In genomic region chr14:66383771-66384170, GRCh38 we compare ENCODE assay signal across 23 cellular contexts.
"Had no signal": no experiment of that assay in that cellular context is flagged by ENCODE, and none has a peak within 500 bp of the region (broad histone marks: within the 10 kb centered on the region; RNA-seq: fewer than 3 reads in every experiment).

No MANE protein-coding gene starts in this region.

- H3K27ac ChIP-seq: KMS-11, SJSA1 had no signal

- H3K27ac Mint-ChIP-seq: IgD-negative memory B cell had no signal

- H3K4me3 Mint-ChIP-seq: IgD-negative memory B cell had no signal

- H3K4me2 ChIP-seq: KMS-11, SK-N-SH had no signal

- H3K9me3 Mint-ChIP-seq: IgD-negative memory B cell had no signal

- H3K9ac ChIP-seq: KMS-11, SK-N-SH had no signal

- ATAC-seq: K562 had no signal

- H3K4me1 ChIP-seq: SJSA1 had no signal

- H3K27me3 Mint-ChIP-seq: IgD-negative memory B cell had no signal

- DNase-seq: Kasumi-1, MM.1S, NCI-H1092 treated with DMSO at 0.1 percent for 48 hours, NCI-H1436, NCI-H187, NCI-H2029, NCI-H2081 treated with DMSO at 0.1 percent for 48 hours, NCI-H2171, NCI-H226, NCI-H446, NCI-H510A, NCI-H524 treated with DMSO at 0.1 percent for 48 hours, NCI-H69, NCI-H774, Right ventricle myocardium superior, RPMI8226, SIG-M5, SK-N-SH had no signal

- H3K9me3 ChIP-seq: SJSA1, SK-N-SH had no signal

- H3K4me3 ChIP-seq: K562, SJSA1 had no signal

- FAIRE-seq: K562, RCC 7860 had no signal

- H3K36me3 ChIP-seq: SJSA1 had no signal

- H3K27me3 ChIP-seq: SJSA1 had no signal
